In genomic region chr17:76382305-76382802, GRCh38 we compare ENCODE assay signal across 8 cellular contexts. TPM values are rescaled to one million over a fixed set of nuclear protein-coding genes. Genes with fewer than 3 reads are reported as not detected.
DNase-seq lines count a peak whose midpoint lies in the region; ATAC-seq and TF ChIP-seq lines count a peak whose summit lies in the region.

No MANE protein-coding gene starts in this region.

- CTCF ChIA-PET in WTC11 (lab: Charles Lee): interaction anchor here (1.0 to 10.6 kb wide), 15 partner anchors 8 to 299 kb away, joined by 3 to 135 read pairs (median 8); partner anchors contain the start of genes PRPSAP1 and RHBDF2

- H3K9ac ChIP-seq in fibroblast of lung (ENCODE audit: insufficient read depth, low read length): peak overlapping the region; percentile 91

- H3K4me1 ChIP-seq in fibroblast of lung (ENCODE audit: control insufficient read depth, extremely low read depth, insufficient read depth, low read length): peaks cover 4% of the 10 kb centered on the region

- peak overlapping the region; percentile 9 to 62 (median 52) for H3K4me3 ChIP-seq in fibroblast of lung (replicated peaks in 1 of 4; ENCODE audit: control extremely low read depth in 1 of 4, insufficient read depth in 1 of 4, low read depth in 3 of 4, low read length in 4 of 4)

- peak overlapping the region; percentile 92 for H3K4me3 Mint-ChIP-seq in WTC11

- H3K9me3 Mint-ChIP-seq in WTC11: peaks cover 3% of the 10 kb centered on the region

- H3K27me3 ChIP-seq in fibroblast of lung (ENCODE audit: control insufficient read depth, insufficient read depth, low read length): no peaks in the 10 kb centered on the region

- H4K20me1 ChIP-seq in fibroblast of lung (ENCODE audit: control insufficient read depth, extremely low read depth, insufficient read depth, low read length): no peaks in the 10 kb centered on the region

- ATAC-seq in WTC11 (peak; percentile 9), omental fat pad (ENCODE audit: low FRiP score) (no peak), GM18867 (IDR thresholded peaks at IDR 0.05; ENCODE audit: unreplicated experiment) (no peak), GM18502 (IDR thresholded peaks at IDR 0.05; ENCODE audit: poor library complexity, unreplicated experiment) (no peak)

- no peaks in the 10 kb centered on the region for H3K9me3 ChIP-seq in fibroblast of lung (ENCODE audit: control insufficient read depth, insufficient read depth, low read depth, low read length)

- no peak for TF ChIP-seq CTCF in WTC11 (IDR thresholded peaks at IDR 0.05)
- TF ChIP-seq CTCF in fibroblast of lung (conservative IDR thresholded peaks at IDR 0.05 in 1 of 2, IDR thresholded peaks at IDR 0.05 in 1 of 2; ENCODE audit: low read depth in 1 of 2, low read length in 2 of 2): no peak
- no peak for TF ChIP-seq CTCF in omental fat pad (IDR thresholded peaks at IDR 0.05)

- peaks cover 12% of the 10 kb centered on the region for H3K79me2 ChIP-seq in fibroblast of lung (ENCODE audit: control insufficient read depth, insufficient read depth, low read length)

- peak overlapping the region; percentile 79 for H3K4me2 ChIP-seq in fibroblast of lung (ENCODE audit: extremely low read depth, insufficient read depth, low read length)

- H3K36me3 ChIP-seq in fibroblast of lung (ENCODE audit: control insufficient read depth, insufficient read depth, low read length): peaks cover 2% of the 10 kb centered on the region

- peaks cover 49% of the 10 kb centered on the region for H3K27me3 Mint-ChIP-seq in WTC11 (ENCODE audit: low read depth)

- H3K36me3 Mint-ChIP-seq in WTC11: no peaks in the 10 kb centered on the region

- peaks cover 9% of the 10 kb centered on the region; the same call in 1 of the 2 replicates for H3K4me1 Mint-ChIP-seq in WTC11

- DNase-seq in EH (ENCODE audit: low read depth) (peak; percentile 73), WTC11 (ENCODE audit: low spot score) (peak; percentile 77), fibroblast of lung (ENCODE audit: low read depth in 2 of 2) (peak in 1 of 2 donors; percentile 80), omental fat pad (ENCODE audit: low spot score) (peak; percentile 48), NCI-H774 (lab: John Stamatoyannopoulos, UW) (no peak), cerebellar nuclear complex (lab: John Stamatoyannopoulos, UW) (no peak)

- H3K27ac Mint-ChIP-seq in WTC11: no peak overlapping the region

- H3K27ac ChIP-seq in fibroblast of lung (ENCODE audit: insufficient read depth, low read length): peak overlapping the region; percentile 92

- POLR2A ChIA-PET in WTC11 (lab: Charles Lee): interaction anchor here (0.5 to 1.2 kb wide), 2 partner anchors 29 to 41 kb away, joined by 4 read pairs; partner anchors contain the start of gene PRPSAP1

- H2AFZ ChIP-seq in fibroblast of lung (ENCODE audit: low read length): no peak overlapping the region

TF ChIP-seq in WTC11, 78 proteins besides CTCF, POLR2A, EP300 and RAD21:
- TF ChIP-seq ZNF512 (CRISPR knock-in tag; IDR thresholded peaks at IDR 0.05; ENCODE audit: borderline replicate concordance) (no peak), NFYB (CRISPR knock-in tag; conservative IDR thresholded peaks at IDR 0.05; ENCODE audit: low read depth) (no peak), GABPB1 (CRISPR knock-in tag; IDR thresholded peaks at IDR 0.05) (peak; percentile 81), SMAD4 (CRISPR knock-in tag; IDR thresholded peaks at IDR 0.05) (no peak), NR1H2 (CRISPR knock-in tag; IDR thresholded peaks at IDR 0.05) (no peak), RORB (CRISPR knock-in tag; IDR thresholded peaks at IDR 0.05) (no peak)

RNA-seq across cellular contexts. Expression of gene SPHK1, which starts 2.1 kb away (rescaled TPM):
- total RNA-seq in WTC11 (2021) (2.5 to 2.9 TPM (median 2.8 TPM) in 3 replicates), fibroblast of lung (5.0 and 22.3 TPM in 2 replicates), omental fat pad (100 to 1,000 TPM in 1 of 4 donors, 10 to 100 TPM in 2, 1 to 10 TPM in 1; 8.7 to 107 (median 17.5) TPM)
- polyA plus RNA-seq in fibroblast of lung: 9.4 and 11.5 TPM in 2 replicates
- polyA plus RNA-seq in fibroblast of lung (2012): 14.2 and 21.4 TPM in 2 replicates
- 8.8 and 10.8 TPM in 2 replicates for polyA minus RNA-seq in fibroblast of lung (ENCODE audit: low replicate concordance)

RNA-seq across cellular contexts. Expression of gene PRPSAP1, which starts 28.6 kb away (rescaled TPM):
- total RNA-seq in WTC11 (2021): 50.0 to 56.5 TPM (median 52.3 TPM) in 3 replicates
- total RNA-seq in fibroblast of lung: 32.7 and 59.8 TPM in 2 replicates
- polyA plus RNA-seq in fibroblast of lung: 56.8 and 56.9 TPM in 2 replicates
- 27.2 and 36.6 TPM in 2 replicates for polyA plus RNA-seq in fibroblast of lung (2012)
- polyA minus RNA-seq in fibroblast of lung (ENCODE audit: low replicate concordance): 31.1 and 44.1 TPM in 2 replicates
- total RNA-seq in omental fat pad: 10 to 100 TPM; 31.3 to 80.4 (median 53.7) TPM

Comparison
In these comparisons a context has a peak if more than half of its experiments do, and no peak if none do; other contexts are left out.
1. DNase-seq: peak in EH (single experiment), WTC11 (single experiment) and omental fat pad (single experiment); none in NCI-H774 (single experiment) and cerebellar nuclear complex (0 of 2).